In the genomic region with DNA sequence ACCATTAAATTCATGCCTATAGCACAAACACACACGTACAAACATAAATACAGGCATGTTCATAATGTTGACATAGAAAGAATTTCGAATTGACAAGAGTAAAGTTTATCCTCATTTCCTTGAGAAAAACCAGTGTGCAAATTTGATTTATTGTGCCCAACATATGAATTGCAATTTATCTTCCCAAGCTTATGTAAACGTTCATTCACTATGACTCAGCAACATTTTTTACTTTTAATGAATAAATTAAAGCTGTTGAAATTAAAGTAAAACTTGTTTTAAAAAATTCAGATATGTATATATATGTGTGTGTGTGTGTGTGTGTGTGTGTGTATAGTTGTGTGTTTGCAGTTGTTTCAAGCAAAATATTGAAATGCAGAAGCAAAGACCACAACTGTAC, we compare ENCODE assay signal across 21 cellular contexts.
"Had no signal": no experiment of that assay in that cellular context is flagged by ENCODE, and none has a peak within 500 bp of the region (broad histone marks: within the 10 kb centered on the region; RNA-seq: fewer than 3 reads in every experiment).

No MANE protein-coding gene starts in this region.

- H3K4me3 ChIP-seq: gastroesophageal sphincter, mucosa of descending colon, right atrium auricular region, tibial nerve had no signal

- H3K9me3 ChIP-seq: gastroesophageal sphincter, mucosa of descending colon, right atrium auricular region had no signal

- H3K27me3 ChIP-seq: gastroesophageal sphincter, right atrium auricular region, tibial nerve had no signal

- DNase-seq: activated CD4-positive, alpha-beta T cell treated with anti-CD3 and anti-CD28 coated beads for 4 hours; activated CD4-positive, alpha-beta T cell treated with anti-CD3 and anti-CD28 coated beads, Interleukin-2, amount 50 U/mL, for 48 hours; activated CD8-positive, alpha-beta memory T cell treated with anti-CD3 and anti-CD28 coated beads for 24 hours; activated effector memory CD4-positive, alpha-beta T cell treated with anti-CD3 and anti-CD28 coated beads, Interleukin-2, amount 50 U/mL, for 16 hours; activated naive CD4-positive, alpha-beta T cell treated with anti-CD3 and anti-CD28 coated beads for 36 hours; activated naive CD8-positive, alpha-beta T cell treated with anti-CD3 and anti-CD28 coated beads for 36 hours; activated T-cell treated with anti-CD3 and anti-CD28 coated beads, Interleukin-2, amount 50 U/mL, for 1 hour; amniotic stem cell; caudate nucleus; cortex of kidney; effector memory CD8-positive, alpha-beta T cell; erythroblast; hippocampal formation; left cardiac atrium; left ventricle myocardium superior; mucosa of descending colon; stimulated activated naive CD4-positive, alpha-beta T cell treated with Interleukin-2 at 50 U/mL for 16 hours had no signal

- H3K36me3 ChIP-seq: gastroesophageal sphincter, right atrium auricular region, tibial nerve had no signal

- H3K27ac ChIP-seq: gastroesophageal sphincter, right atrium auricular region, tibial nerve, VCaP had no signal
